ENCODE assay signal across 2 cellular contexts in genomic region chr13:59463023-59463422, GRCh38.
TF ChIP-seq lines count a peak whose summit lies in the region.

No MANE protein-coding gene starts in this region.

TF ChIP-seq in GM23338, 12 proteins besides CTCF, POLR2A, EP300 and RAD21 (continued from another document):
- TF ChIP-seq, protein P1, sequence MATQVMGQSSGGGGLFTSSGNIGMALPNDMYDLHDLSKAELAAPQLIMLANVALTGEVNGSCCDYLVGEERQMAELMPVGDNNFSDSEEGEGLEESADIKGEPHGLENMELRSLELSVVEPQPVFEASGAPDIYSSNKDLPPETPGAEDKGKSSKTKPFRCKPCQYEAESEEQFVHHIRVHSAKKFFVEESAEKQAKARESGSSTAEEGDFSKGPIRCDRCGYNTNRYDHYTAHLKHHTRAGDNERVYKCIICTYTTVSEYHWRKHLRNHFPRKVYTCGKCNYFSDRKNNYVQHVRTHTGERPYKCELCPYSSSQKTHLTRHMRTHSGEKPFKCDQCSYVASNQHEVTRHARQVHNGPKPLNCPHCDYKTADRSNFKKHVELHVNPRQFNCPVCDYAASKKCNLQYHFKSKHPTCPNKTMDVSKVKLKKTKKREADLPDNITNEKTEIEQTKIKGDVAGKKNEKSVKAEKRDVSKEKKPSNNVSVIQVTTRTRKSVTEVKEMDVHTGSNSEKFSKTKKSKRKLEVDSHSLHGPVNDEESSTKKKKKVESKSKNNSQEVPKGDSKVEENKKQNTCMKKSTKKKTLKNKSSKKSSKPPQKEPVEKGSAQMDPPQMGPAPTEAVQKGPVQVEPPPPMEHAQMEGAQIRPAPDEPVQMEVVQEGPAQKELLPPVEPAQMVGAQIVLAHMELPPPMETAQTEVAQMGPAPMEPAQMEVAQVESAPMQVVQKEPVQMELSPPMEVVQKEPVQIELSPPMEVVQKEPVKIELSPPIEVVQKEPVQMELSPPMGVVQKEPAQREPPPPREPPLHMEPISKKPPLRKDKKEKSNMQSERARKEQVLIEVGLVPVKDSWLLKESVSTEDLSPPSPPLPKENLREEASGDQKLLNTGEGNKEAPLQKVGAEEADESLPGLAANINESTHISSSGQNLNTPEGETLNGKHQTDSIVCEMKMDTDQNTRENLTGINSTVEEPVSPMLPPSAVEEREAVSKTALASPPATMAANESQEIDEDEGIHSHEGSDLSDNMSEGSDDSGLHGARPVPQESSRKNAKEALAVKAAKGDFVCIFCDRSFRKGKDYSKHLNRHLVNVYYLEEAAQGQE (IDR thresholded peaks at IDR 0.05; ENCODE audit: unreplicated experiment), result no peak
- TF ChIP-seq, protein P2, sequence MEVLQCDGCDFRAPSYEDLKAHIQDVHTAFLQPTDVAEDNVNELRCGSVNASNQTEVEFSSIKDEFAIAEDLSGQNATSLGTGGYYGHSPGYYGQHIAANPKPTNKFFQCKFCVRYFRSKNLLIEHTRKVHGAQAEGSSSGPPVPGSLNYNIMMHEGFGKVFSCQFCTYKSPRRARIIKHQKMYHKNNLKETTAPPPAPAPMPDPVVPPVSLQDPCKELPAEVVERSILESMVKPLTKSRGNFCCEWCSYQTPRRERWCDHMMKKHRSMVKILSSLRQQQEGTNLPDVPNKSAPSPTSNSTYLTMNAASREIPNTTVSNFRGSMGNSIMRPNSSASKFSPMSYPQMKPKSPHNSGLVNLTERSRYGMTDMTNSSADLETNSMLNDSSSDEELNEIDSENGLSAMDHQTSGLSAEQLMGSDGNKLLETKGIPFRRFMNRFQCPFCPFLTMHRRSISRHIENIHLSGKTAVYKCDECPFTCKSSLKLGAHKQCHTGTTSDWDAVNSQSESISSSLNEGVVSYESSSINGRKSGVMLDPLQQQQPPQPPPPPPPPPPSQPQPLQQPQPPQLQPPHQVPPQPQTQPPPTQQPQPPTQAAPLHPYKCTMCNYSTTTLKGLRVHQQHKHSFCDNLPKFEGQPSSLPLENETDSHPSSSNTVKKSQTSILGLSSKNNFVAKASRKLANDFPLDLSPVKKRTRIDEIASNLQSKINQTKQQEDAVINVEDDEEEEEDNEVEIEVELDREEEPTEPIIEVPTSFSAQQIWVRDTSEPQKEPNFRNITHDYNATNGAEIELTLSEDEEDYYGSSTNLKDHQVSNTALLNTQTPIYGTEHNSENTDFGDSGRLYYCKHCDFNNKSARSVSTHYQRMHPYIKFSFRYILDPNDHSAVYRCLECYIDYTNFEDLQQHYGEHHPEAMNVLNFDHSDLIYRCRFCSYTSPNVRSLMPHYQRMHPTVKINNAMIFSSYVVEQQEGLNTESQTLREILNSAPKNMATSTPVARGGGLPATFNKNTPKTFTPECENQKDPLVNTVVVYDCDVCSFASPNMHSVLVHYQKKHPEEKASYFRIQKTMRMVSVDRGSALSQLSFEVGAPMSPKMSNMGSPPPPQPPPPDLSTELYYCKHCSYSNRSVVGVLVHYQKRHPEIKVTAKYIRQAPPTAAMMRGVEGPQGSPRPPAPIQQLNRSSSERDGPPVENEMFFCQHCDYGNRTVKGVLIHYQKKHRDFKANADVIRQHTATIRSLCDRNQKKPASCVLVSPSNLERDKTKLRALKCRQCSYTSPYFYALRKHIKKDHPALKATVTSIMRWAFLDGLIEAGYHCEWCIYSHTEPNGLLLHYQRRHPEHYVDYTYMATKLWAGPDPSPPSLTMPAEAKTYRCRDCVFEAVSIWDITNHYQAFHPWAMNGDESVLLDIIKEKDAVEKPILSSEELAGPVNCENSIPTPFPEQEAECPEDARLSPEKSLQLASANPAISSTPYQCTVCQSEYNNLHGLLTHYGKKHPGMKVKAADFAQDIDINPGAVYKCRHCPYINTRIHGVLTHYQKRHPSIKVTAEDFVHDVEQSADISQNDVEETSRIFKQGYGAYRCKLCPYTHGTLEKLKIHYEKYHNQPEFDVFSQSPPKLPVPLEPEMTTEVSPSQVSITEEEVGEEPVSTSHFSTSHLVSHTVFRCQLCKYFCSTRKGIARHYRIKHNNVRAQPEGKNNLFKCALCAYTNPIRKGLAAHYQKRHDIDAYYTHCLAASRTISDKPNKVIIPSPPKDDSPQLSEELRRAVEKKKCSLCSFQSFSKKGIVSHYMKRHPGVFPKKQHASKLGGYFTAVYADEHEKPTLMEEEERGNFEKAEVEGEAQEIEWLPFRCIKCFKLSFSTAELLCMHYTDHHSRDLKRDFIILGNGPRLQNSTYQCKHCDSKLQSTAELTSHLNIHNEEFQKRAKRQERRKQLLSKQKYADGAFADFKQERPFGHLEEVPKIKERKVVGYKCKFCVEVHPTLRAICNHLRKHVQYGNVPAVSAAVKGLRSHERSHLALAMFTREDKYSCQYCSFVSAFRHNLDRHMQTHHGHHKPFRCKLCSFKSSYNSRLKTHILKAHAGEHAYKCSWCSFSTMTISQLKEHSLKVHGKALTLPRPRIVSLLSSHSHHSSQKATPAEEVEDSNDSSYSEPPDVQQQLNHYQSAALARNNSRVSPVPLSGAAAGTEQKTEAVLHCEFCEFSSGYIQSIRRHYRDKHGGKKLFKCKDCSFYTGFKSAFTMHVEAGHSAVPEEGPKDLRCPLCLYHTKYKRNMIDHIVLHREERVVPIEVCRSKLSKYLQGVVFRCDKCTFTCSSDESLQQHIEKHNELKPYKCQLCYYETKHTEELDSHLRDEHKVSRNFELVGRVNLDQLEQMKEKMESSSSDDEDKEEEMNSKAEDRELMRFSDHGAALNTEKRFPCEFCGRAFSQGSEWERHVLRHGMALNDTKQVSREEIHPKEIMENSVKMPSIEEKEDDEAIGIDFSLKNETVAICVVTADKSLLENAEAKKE (CRISPR knock-in tag; IDR thresholded peaks at IDR 0.05), result no peak
- TF ChIP-seq ZNF114 (CRISPR knock-in tag; IDR thresholded peaks at IDR 0.05) (no peak), NANOG (IDR thresholded peaks at IDR 0.05; ENCODE audit: borderline replicate concordance) (no peak)

TF ChIP-seq in SK-N-SH treated with all-trans-retinoic acid at 6 μM for 48 hours, 23 proteins besides CTCF, POLR2A, EP300 and RAD21 (continued from another document):
- peak; percentile 92 for TF ChIP-seq TSHZ2 (CRISPR knock-in tag; IDR thresholded peaks at IDR 0.05)
- no peak; the same call in 1 of the 2 replicates for TF ChIP-seq CSRNP3 (CRISPR knock-in tag; IDR thresholded peaks at IDR 0.05)
- TF ChIP-seq RARB (CRISPR knock-in tag; IDR thresholded peaks at IDR 0.05), result no peak
- no peak for TF ChIP-seq POU6F1 (CRISPR knock-in tag; IDR thresholded peaks at IDR 0.05; ENCODE audit: borderline replicate concordance, low read depth)
- TF ChIP-seq ESRRG (CRISPR knock-in tag; IDR thresholded peaks at IDR 0.05), result no peak
- peak; percentile 96 for TF ChIP-seq TCF4 (CRISPR knock-in tag; IDR thresholded peaks at IDR 0.05; ENCODE audit: borderline replicate concordance)
- TF ChIP-seq BACH2 (CRISPR knock-in tag; IDR thresholded peaks at IDR 0.05; ENCODE audit: borderline replicate concordance), result no peak
- 0 out of 2 replicates have a peak, but pooled peaks have one; percentile 66 for TF ChIP-seq GLIS3 (CRISPR knock-in tag; IDR thresholded peaks at IDR 0.05)
- TF ChIP-seq, protein P3, sequence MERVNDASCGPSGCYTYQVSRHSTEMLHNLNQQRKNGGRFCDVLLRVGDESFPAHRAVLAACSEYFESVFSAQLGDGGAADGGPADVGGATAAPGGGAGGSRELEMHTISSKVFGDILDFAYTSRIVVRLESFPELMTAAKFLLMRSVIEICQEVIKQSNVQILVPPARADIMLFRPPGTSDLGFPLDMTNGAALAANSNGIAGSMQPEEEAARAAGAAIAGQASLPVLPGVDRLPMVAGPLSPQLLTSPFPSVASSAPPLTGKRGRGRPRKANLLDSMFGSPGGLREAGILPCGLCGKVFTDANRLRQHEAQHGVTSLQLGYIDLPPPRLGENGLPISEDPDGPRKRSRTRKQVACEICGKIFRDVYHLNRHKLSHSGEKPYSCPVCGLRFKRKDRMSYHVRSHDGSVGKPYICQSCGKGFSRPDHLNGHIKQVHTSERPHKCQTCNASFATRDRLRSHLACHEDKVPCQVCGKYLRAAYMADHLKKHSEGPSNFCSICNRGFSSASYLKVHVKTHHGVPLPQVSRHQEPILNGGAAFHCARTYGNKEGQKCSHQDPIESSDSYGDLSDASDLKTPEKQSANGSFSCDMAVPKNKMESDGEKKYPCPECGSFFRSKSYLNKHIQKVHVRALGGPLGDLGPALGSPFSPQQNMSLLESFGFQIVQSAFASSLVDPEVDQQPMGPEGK (CRISPR knock-in tag; IDR thresholded peaks at IDR 0.05; ENCODE audit: borderline replicate concordance), result no peak
- TF ChIP-seq ZNF565 (CRISPR knock-in tag; conservative IDR thresholded peaks at IDR 0.05; ENCODE audit: low read depth), result 0 out of 2 replicates have a peak, but pooled peaks have one; percentile 44
- no peak for TF ChIP-seq ZC3H10 (CRISPR knock-in tag; IDR thresholded peaks at IDR 0.05)
- no peak for TF ChIP-seq TOX (CRISPR knock-in tag; IDR thresholded peaks at IDR 0.05; ENCODE audit: borderline replicate concordance)
- no peak for TF ChIP-seq SNAI2 (CRISPR knock-in tag; IDR thresholded peaks at IDR 0.05)
- TF ChIP-seq ZNF8 (CRISPR knock-in tag; IDR thresholded peaks at IDR 0.05), result no peak
